ENCODE assay signal across 8 cellular contexts in the genomic region with DNA sequence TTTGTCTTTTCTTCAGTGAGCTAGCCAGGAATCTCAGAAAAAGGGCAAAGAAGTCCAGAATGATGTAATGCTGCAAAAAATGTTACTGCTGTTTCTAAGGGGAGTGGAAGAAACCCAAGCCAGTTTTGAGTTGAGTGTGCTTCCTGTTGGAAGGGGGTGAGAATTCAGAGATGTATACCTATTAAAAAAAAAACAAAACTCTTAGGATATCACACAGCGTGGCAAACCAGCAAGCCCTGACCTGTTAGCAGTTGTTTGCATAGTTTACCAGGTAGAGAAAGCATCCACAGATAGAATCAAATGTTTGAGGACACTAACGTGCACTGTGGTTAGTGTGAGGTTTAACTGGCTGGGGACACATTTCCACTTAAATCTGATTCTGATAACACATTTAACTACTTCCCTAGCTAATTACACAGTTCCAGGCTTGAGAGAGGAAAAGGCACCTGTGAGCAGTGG. TPM values are rescaled to one million over a fixed set of nuclear protein-coding genes. Genes with fewer than 3 reads are reported as not detected.
DNase-seq lines count a peak whose midpoint lies in the region; ATAC-seq and TF ChIP-seq lines count a peak whose summit lies in the region.

No MANE protein-coding gene starts in this region.

- H3K79me2 ChIP-seq in ACC112 (ENCODE audit: control insufficient read depth, insufficient read depth, low read length, unreplicated experiment): peaks cover 92% of the 10 kb centered on the region

- peak; percentile 49 for ATAC-seq in GM19372 (IDR thresholded peaks at IDR 0.05; ENCODE audit: low read depth, unreplicated experiment)
- peak; percentile 52 for ATAC-seq in HG03159 (IDR thresholded peaks at IDR 0.05; ENCODE audit: unreplicated experiment)

- DNase-seq in cardiac fibroblast (ENCODE audit: low read depth in 2 of 2) (peak; percentile 70 to 80), BE2C (no peak), HAP-1 (ENCODE audit: low spot score in 2 of 2) (no peak), NCI-H446 (lab: John Stamatoyannopoulos, UW) (no peak)
- DNase-seq in activated CD8-positive, alpha-beta memory T cell treated with anti-CD3 and anti-CD28 coated beads, Interleukin-2, amount 50 U/mL, for 48 hours: no peak

- H3K4me3 ChIP-seq in ACC112 (ENCODE audit: low read depth, low read length): peak overlapping the region; percentile 36; the same call in 1 of the 2 replicates
- no peak overlapping the region for H3K4me3 ChIP-seq in cardiac fibroblast (replicated peaks in 1 of 2; ENCODE audit: low read depth in 2 of 2, low read length in 2 of 2)
- H3K4me3 ChIP-seq in BE2C (ENCODE audit: low read depth, low read length): no peak overlapping the region
- no peak overlapping the region for H3K4me3 ChIP-seq in HAP-1

- no peaks in the 10 kb centered on the region for H3K9me3 ChIP-seq in BE2C
- H3K9me3 ChIP-seq in HAP-1: no peaks in the 10 kb centered on the region

- peaks cover 66% of the 10 kb centered on the region for H3K4me1 ChIP-seq in ACC112 (ENCODE audit: control insufficient read depth, insufficient read depth, low read length, unreplicated experiment)
- H3K4me1 ChIP-seq in BE2C: peaks cover 11% of the 10 kb centered on the region
- H3K4me1 ChIP-seq in HAP-1: peaks cover 21% of the 10 kb centered on the region

- no peaks in the 10 kb centered on the region for H3K27me3 ChIP-seq in ACC112 (ENCODE audit: insufficient read depth, low read length)
- no peaks in the 10 kb centered on the region for H3K27me3 ChIP-seq in BE2C
- H3K27me3 ChIP-seq in HAP-1 (ENCODE audit: low read depth): no peaks in the 10 kb centered on the region

- in situ Hi-C loops in HAP-1 (cut with MboI; ENCODE audit: low sequenced_read_pairs): no loop called here

- TF ChIP-seq CTCF in cardiac fibroblast (IDR thresholded peaks at IDR 0.05; ENCODE audit: low read depth, low read length) (no peak), BE2C (IDR thresholded peaks at IDR 0.05; ENCODE audit: low read depth, low read length) (no peak)

- H3K36me3 ChIP-seq in ACC112 (ENCODE audit: insufficient read depth, low read length) (peaks cover 24% of the 10 kb centered on the region), BE2C (peaks cover 50% of the 10 kb centered on the region), HAP-1 (replicated peaks) (peaks cover 6% of the 10 kb centered on the region)

- no peak overlapping the region for H2AFZ ChIP-seq in ACC112 (ENCODE audit: low read length, unreplicated experiment)

- peak overlapping the region; percentile 59 for H3K27ac ChIP-seq in ACC112 (ENCODE audit: low read depth, low read length)

RNA-seq across cellular contexts. Expression of gene BASP1, which starts 11.4 kb away (rescaled TPM):
- 319 TPM for polyA plus RNA-seq in BE2C (2012; ENCODE audit: insufficient read depth, insufficient read length, low read depth)

Comparison
In these comparisons a context has a peak if more than half of its experiments do, and no peak if none do; other contexts are left out.
1. DNase-seq: peak in cardiac fibroblast (2 of 2); none in BE2C (single experiment), HAP-1 (0 of 2), NCI-H446 (0 of 2) and activated CD8-positive, alpha-beta memory T cell treated with anti-CD3 and anti-CD28 coated beads, Interleukin-2, amount 50 U/mL, for 48 hours (single experiment).